24 cellular contexts compared by ENCODE assay signal in the genomic region with DNA sequence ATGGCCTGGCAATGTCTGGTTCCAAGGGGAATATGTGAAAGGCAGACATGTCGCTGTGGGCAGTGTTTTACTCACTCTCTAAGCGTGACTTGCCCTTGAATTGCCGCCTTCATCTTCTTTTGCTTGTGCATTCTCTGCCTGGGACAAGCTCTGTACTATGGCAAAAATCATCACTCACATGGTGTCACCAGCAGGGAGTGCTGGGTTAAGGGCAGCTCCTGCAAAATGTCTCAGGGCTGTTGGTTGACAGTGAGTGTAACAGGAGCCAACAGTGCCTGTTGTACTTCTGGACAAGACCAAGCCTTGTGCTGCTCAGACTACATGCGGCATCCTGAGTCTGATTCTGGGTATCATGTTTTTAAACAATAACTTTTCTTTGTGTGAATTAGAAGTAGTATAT. TPM values are rescaled to one million over a fixed set of nuclear protein-coding genes. Genes with fewer than 3 reads are reported as not detected.
DNase-seq lines count a peak whose midpoint lies in the region; ATAC-seq, FAIRE-seq and TF ChIP-seq lines count a peak whose summit lies in the region.
"Had no signal": no experiment of that assay in that cellular context is flagged by ENCODE, and none has a peak within 500 bp of the region (broad histone marks: within the 10 kb centered on the region; RNA-seq: fewer than 3 reads in every experiment).

No MANE protein-coding gene starts in this region.

- no peak for TF ChIP-seq CTCF in esophagus muscularis mucosa (IDR thresholded peaks at IDR 0.05)
- no peak for TF ChIP-seq CTCF in heart left ventricle (IDR thresholded peaks at IDR 0.05)
- no peak for TF ChIP-seq CTCF in right atrium auricular region (IDR thresholded peaks at IDR 0.05)
- TF ChIP-seq CTCF in sigmoid colon (IDR thresholded peaks at IDR 0.05), result no peak

- H3K27ac ChIP-seq in esophagus muscularis mucosa (replicated peaks in 1 of 4), result no peak overlapping the region
- H3K27ac ChIP-seq in heart left ventricle, result peak overlapping the region in 10 of 12 donors; percentile 46 to 76 (median 58)
- H3K27ac ChIP-seq in right atrium auricular region, result no peak overlapping the region
- H3K27ac ChIP-seq in sigmoid colon, result peak overlapping the region in 3 of 4 donors; percentile 32 to 72 (median 52)
- H3K27ac ChIP-seq: HL-60 had no signal

- no peak for TF ChIP-seq EP300 in esophagus muscularis mucosa (IDR thresholded peaks at IDR 0.05)
- TF ChIP-seq EP300 in sigmoid colon (IDR thresholded peaks at IDR 0.05), result peak in 1 of 4 donors; percentile 30

- H3K4me3 ChIP-seq in esophagus muscularis mucosa (no peak overlapping the region), heart left ventricle (no peak overlapping the region), right atrium auricular region (no peak overlapping the region), sigmoid colon (no peak overlapping the region)
- H3K4me3 ChIP-seq: GM12878, GM23338 had no signal

- FAIRE-seq in GM12891 (lab: Jason Lieb, UNC), result no peak
- FAIRE-seq: GM12878, H54 had no signal

- TF ChIP-seq POLR2A in esophagus muscularis mucosa (IDR thresholded peaks at IDR 0.05; ENCODE audit: low read depth) (no peak), heart left ventricle (IDR thresholded peaks at IDR 0.05) (no peak), sigmoid colon (IDR thresholded peaks at IDR 0.05) (no peak), GM12891 (IDR thresholded peaks at IDR 0.05; ENCODE audit: low read depth, low read length) (no peak)

- H3K36me3 ChIP-seq in esophagus muscularis mucosa (no peaks in the 10 kb centered on the region), heart left ventricle (no peaks in the 10 kb centered on the region), right atrium auricular region (no peaks in the 10 kb centered on the region), sigmoid colon (no peaks in the 10 kb centered on the region)
- H3K36me3 ChIP-seq: BE2C had no signal

- intact Hi-C loops in esophagus muscularis mucosa (cut with DNase I), result no loop called here
- intact Hi-C loops in heart left ventricle (cut with DNase I), result loop anchor here in 2 of 10 donors (5.0 kb wide), 2 partner anchors 44 to 56 kb away; a partner anchor contains a TSS
- intact Hi-C loops in sigmoid colon (cut with DNase I), result no loop called here

- H3K27me3 ChIP-seq in esophagus muscularis mucosa (no peaks in the 10 kb centered on the region), heart left ventricle (no peaks in the 10 kb centered on the region), right atrium auricular region (no peaks in the 10 kb centered on the region), sigmoid colon (no peaks in the 10 kb centered on the region)

- H3K9me3 ChIP-seq in esophagus muscularis mucosa, result no peaks in the 10 kb centered on the region
- H3K9me3 ChIP-seq in heart left ventricle, result no peaks in the 10 kb centered on the region
- H3K9me3 ChIP-seq in right atrium auricular region, result no peaks in the 10 kb centered on the region
- H3K9me3 ChIP-seq in sigmoid colon, result no peaks in the 10 kb centered on the region
- H3K9me3 ChIP-seq: BE2C had no signal

- peak; percentile 72 for DNase-seq in esophagus muscularis mucosa (ENCODE audit: extremely low spot score)
- peak in 3 of 5 donors; percentile 27 to 65 (median 58) for DNase-seq in heart left ventricle
- peak; percentile 1 for DNase-seq in right atrium auricular region (ENCODE audit: low spot score)
- no peak for DNase-seq in sigmoid colon
- DNase-seq in AG08396 (ENCODE audit: low spot score), result no peak
- DNase-seq in kidney glomerular epithelial cell (lab: John Stamatoyannopoulos, UW), result no peak
- DNase-seq in GM12891 (ENCODE audit: insufficient read length, low spot score), result no peak
- DNase-seq: BE2C; C1 segment of cervical spinal cord; CD4-positive, CD25-positive, alpha-beta regulatory T cell; CD8-positive, alpha-beta memory T cell; COR-L47; DMS 273 treated with DMSO at 0.1 percent for 48 hours; DMS53; DND-41; EL; HCEC 1CT had no signal

- H3K4me1 ChIP-seq in esophagus muscularis mucosa (peaks cover 27 to 34% (median 32%) of the 10 kb centered on the region in 4 donors), heart left ventricle (peaks cover 0 to 60% (median 17%) of the 10 kb centered on the region in 12 donors), right atrium auricular region (peaks cover 0 to 20% of the 10 kb centered on the region in 2 donors), sigmoid colon (peaks cover 0 to 70% (median 35%) of the 10 kb centered on the region in 4 donors)
- H3K4me1 ChIP-seq: BE2C had no signal

- 94% methylated on average over 4 of the region's 4 CpGs for WGBS in esophagus muscularis mucosa
- 55 to 70% (median 62%) methylated on average over 4 of the region's 4 CpGs for WGBS in heart left ventricle, 4 donors
- 88 to 89% methylated on average over 4 of the region's 4 CpGs for WGBS in sigmoid colon, 2 donors

- ATAC-seq in heart left ventricle, result peak; percentile 62 to 87 (median 80)
- ATAC-seq: GM12878, GM23338 had no signal

TF ChIP-seq in GM12891, 5 proteins besides CTCF, POLR2A, EP300 and RAD21:
- TF ChIP-seq POU2F2 (IDR thresholded peaks at IDR 0.05; ENCODE audit: low read depth, low read length), result no peak
- TF ChIP-seq POLR2AphosphoS5 (IDR thresholded peaks at IDR 0.05; ENCODE audit: low read depth, low read length), result no peak
- no peak for TF ChIP-seq SPI1 (IDR thresholded peaks at IDR 0.05; ENCODE audit: low read depth, low read length)
- TF ChIP-seq TAF1 (IDR thresholded peaks at IDR 0.05; ENCODE audit: low read depth, low read length), result no peak
- no peak for TF ChIP-seq PAX5 (IDR thresholded peaks at IDR 0.05; ENCODE audit: insufficient read depth, low read length, severe bottlenecking)
TF ChIP-seq in GM12891: peak in this region for 0.

RNA-seq across cellular contexts. Expression of a gene that starts 45.3 kb away (rescaled TPM):
- 1 to 10 TPM in 2 of 4 donors, under 1 TPM in 2; 0.33 to 1.9 (median 0.81) TPM for total RNA-seq in esophagus muscularis mucosa
- total RNA-seq in heart left ventricle, result 10 to 100 TPM in 3 of 9 donors, 1 to 10 TPM in 6; 5.7 to 22.5 (median 8.7) TPM
- polyA plus RNA-seq in heart left ventricle, result 1 to 10 TPM; 1.4 to 2.6 TPM
- under 1 TPM; 0.33 to 0.59 TPM for total RNA-seq in right atrium auricular region
- total RNA-seq in sigmoid colon, result 1 to 10 TPM; 1.3 to 3.9 (median 3.1) TPM
- polyA plus RNA-seq in sigmoid colon, result under 1 TPM in 1 of 3 donors, not detected in 2; 0.13 TPM
- polyA plus RNA-seq in GM12891 (2012; ENCODE audit: low read depth, missing spikeins), result not detected
- total RNA-seq: A172; CD4-positive, CD25-positive, alpha-beta regulatory T cell; CD8-positive, alpha-beta memory T cell; G401; GM12878; GM23338; HT1080 had no signal
- polyA plus RNA-seq: CD4-positive, CD25-positive, alpha-beta regulatory T cell; GM23338 had no signal

Comparison
In these comparisons a context has a peak if more than half of its experiments do, and no peak if none do; other contexts are left out.
1. H3K27ac ChIP-seq: peak in heart left ventricle (10 of 12) and sigmoid colon (3 of 4); none in esophagus muscularis mucosa (0 of 4) and right atrium auricular region (0 of 2).
2. DNase-seq: peak in esophagus muscularis mucosa (single experiment), heart left ventricle (3 of 5) and right atrium auricular region (single experiment); none in sigmoid colon (single experiment), AG08396 (single experiment), kidney glomerular epithelial cell (single experiment) and GM12891 (single experiment).